Comparison of ENCODE assay signal across 1 cellular context in the genomic region with DNA sequence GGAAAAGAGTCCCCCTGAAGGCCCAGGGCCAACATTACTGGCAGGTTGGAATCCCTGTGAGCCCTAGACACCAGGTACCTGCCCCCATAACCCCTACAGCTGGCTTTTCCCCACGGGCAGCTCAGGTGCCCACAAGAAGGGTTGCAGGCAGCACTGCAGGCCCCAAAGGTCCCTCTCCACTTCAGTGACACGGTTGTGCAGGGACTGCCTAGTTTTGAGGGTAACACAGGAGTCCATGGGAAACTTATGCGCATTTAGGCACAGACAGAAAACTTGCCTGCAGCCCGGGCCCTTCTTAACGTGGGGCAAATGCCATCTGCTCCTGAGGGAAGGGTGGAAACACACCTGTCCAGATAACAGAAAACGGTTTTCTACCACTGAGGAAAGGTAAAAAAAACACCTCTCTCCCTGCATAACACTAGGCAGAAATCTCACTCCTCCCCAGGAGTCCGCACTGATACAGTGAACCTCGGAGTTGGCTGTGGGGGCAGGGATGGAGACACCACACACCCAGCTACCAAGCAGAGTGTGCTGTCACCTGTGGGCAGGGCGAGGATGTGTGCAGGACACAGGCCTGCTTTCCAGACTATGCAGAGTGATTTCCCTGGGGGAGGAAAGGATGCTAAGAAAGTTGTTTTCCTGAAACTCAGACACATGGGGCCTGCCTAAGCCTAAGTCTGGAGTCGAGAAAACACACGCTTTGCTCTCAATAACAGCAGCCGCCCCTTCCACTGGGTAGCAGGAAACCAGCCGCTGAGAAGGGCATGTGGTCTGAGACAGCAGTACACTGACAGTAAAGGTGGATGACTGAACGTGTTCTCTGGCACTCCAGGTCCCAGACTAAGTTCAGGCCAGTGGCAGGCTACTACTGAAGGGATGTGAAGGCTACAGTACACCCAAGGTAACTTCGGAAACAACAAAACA.
TF ChIP-seq lines count a peak whose summit lies in the region.

No MANE protein-coding gene starts in this region.

TF ChIP-seq in H1, 55 proteins besides CTCF, POLR2A, EP300 and RAD21:
- no peak for TF ChIP-seq CBX5 (IDR thresholded peaks at IDR 0.05; ENCODE audit: low read depth, low read length)
- no peak for TF ChIP-seq SIN3A (conservative IDR thresholded peaks at IDR 0.05 in 1 of 2, IDR thresholded peaks at IDR 0.05 in 1 of 2; ENCODE audit: low read depth in 1 of 2, low read length in 2 of 2)
- TF ChIP-seq SUZ12 (IDR thresholded peaks at IDR 0.05; ENCODE audit: low read length) = no peak
- TF ChIP-seq POU5F1 (IDR thresholded peaks at IDR 0.05; ENCODE audit: low read depth, low read length) = no peak
- TF ChIP-seq SP1 (IDR thresholded peaks at IDR 0.05; ENCODE audit: low read depth, low read length) = no peak
- no peak for TF ChIP-seq POLR2AphosphoS5 (IDR thresholded peaks at IDR 0.05; ENCODE audit: low read depth, low read length)
- no peak for TF ChIP-seq MAX (IDR thresholded peaks at IDR 0.05)
- TF ChIP-seq BCL11A (IDR thresholded peaks at IDR 0.05; ENCODE audit: low read depth in 2 of 2, low read length in 2 of 2) = no peak
- no peak for TF ChIP-seq USF2 (IDR thresholded peaks at IDR 0.05; ENCODE audit: low read length)
- no peak for TF ChIP-seq BRCA1 (IDR thresholded peaks at IDR 0.05; ENCODE audit: low read depth, low read length)
TF ChIP-seq in H1: peak in this region for 0.
